ENCODE assay signal across 10 cellular contexts in genomic region chr17:58279016-58279671, GRCh38. TPM values are rescaled to one million over a fixed set of nuclear protein-coding genes. Genes with fewer than 3 reads are reported as not detected.
DNase-seq lines count a peak whose midpoint lies in the region; ATAC-seq and TF ChIP-seq lines count a peak whose summit lies in the region.
"Had no signal": no experiment of that assay in that cellular context is flagged by ENCODE, and none has a peak within 500 bp of the region (broad histone marks: within the 10 kb centered on the region; RNA-seq: fewer than 3 reads in every experiment).

No MANE protein-coding gene starts in this region.

- no peaks in the 10 kb centered on the region for H3K79me2 ChIP-seq in ACC112 (ENCODE audit: control insufficient read depth, insufficient read depth, low read length, unreplicated experiment)

- peak overlapping the region; percentile 31 for H2AFZ ChIP-seq in ACC112 (ENCODE audit: low read length, unreplicated experiment)

- no peak for ATAC-seq in HG03442 (IDR thresholded peaks at IDR 0.05; ENCODE audit: unreplicated experiment)

- H3K4me1 ChIP-seq in ACC112 (ENCODE audit: control insufficient read depth, insufficient read depth, low read length, unreplicated experiment), result no peaks in the 10 kb centered on the region

- H3K27ac ChIP-seq in ACC112 (ENCODE audit: low read depth, low read length), result no peak overlapping the region

- no peaks in the 10 kb centered on the region for H3K36me3 ChIP-seq in ACC112 (ENCODE audit: insufficient read depth, low read length)

- H3K4me3 ChIP-seq in ACC112 (ENCODE audit: low read depth, low read length), result peak overlapping the region; percentile 38; the same call in 1 of the 2 replicates
- no peak overlapping the region for H3K4me3 ChIP-seq in fibroblast of mammary gland (ENCODE audit: control insufficient read depth, low read depth, low read length)

- TF ChIP-seq CTCF in fibroblast of mammary gland (conservative IDR thresholded peaks at IDR 0.05; ENCODE audit: control insufficient read depth, insufficient read depth, low read depth, low read length), result no peak

- DNase-seq in NCI-H146 (lab: John Stamatoyannopoulos, UW) (peak; percentile 69), fibroblast of mammary gland (ENCODE audit: low read depth) (peak; percentile 33), myocyte (ENCODE audit: low read depth) (peak; percentile 62), COLO829 (ENCODE audit: low spot score) (no peak), islet precursor cell (no peak), putamen (ENCODE audit: low spot score) (no peak)
- DNase-seq: activated CD4-positive, alpha-beta T cell treated with anti-CD3 and anti-CD28 coated beads for 4 hours had no signal

- H3K27me3 ChIP-seq in ACC112 (ENCODE audit: insufficient read depth, low read length), result peaks cover 54% of the 10 kb centered on the region

RNA-seq across cellular contexts. Expression of gene MPO, which starts 1.6 kb away (rescaled TPM):
- total RNA-seq in myocyte, result 0.05 TPM in 2 replicates
- 0.05 TPM for polyA plus RNA-seq in myocyte (2012)
- polyA plus RNA-seq: BJ had no signal

RNA-seq across cellular contexts. Expression of gene LPO, which starts 40.8 kb away (rescaled TPM):
- total RNA-seq in myocyte, result not detected in 2 replicates
- not detected for polyA plus RNA-seq in myocyte (2012)

RNA-seq across cellular contexts. Expression of gene TSPOAP1, which starts 49.5 kb away (rescaled TPM):
- 0.16 TPM in 1 of 2 replicates, not detected in the other for total RNA-seq in myocyte
- not detected for polyA plus RNA-seq in myocyte (2012)

Comparison
In these comparisons a context has a peak if more than half of its experiments do, and no peak if none do; other contexts are left out.
1. DNase-seq: peak in NCI-H146 (single experiment), fibroblast of mammary gland (single experiment) and myocyte (single experiment); none in COLO829 (single experiment), islet precursor cell (single experiment) and putamen (single experiment).